ENCODE assay signal across 8 cellular contexts in genomic region chr1:147171399-147172167, GRCh38. TPM values are rescaled to one million over a fixed set of nuclear protein-coding genes. Genes with fewer than 3 reads are reported as not detected.
A peak's percentile ranks its signal among the peaks of the same experiment; 100 is the strongest.
DNase-seq lines count a peak whose midpoint lies in the region; ATAC-seq and TF ChIP-seq lines count a peak whose summit lies in the region.

No MANE protein-coding gene starts in this region.

- no peak for TF ChIP-seq RAD21 in liver (IDR thresholded peaks at IDR 0.05)

- peaks cover 12% of the 10 kb centered on the region for H3K36me3 Mint-ChIP-seq in activated T-cell treated with anti-CD3 and anti-CD28 coated beads, Interleukin-2, amount 50 U/mL, for 4 hours (ENCODE audit: insufficient read depth)
- H3K36me3 Mint-ChIP-seq in MCF 10A (ENCODE audit: insufficient read depth, unreplicated experiment), result peaks cover 25% of the 10 kb centered on the region

- BruUV-seq in MCF 10A (replicated peaks; lab: Mats Ljungman, UMichigan), result no TSS peak

- no peaks in the 10 kb centered on the region for H3K9me3 Mint-ChIP-seq in activated T-cell treated with anti-CD3 and anti-CD28 coated beads, Interleukin-2, amount 50 U/mL, for 4 hours
- H3K9me3 Mint-ChIP-seq in MCF 10A (ENCODE audit: unreplicated experiment), result no peaks in the 10 kb centered on the region

- TF ChIP-seq CTCF in NB4 (IDR thresholded peaks at IDR 0.05; ENCODE audit: low read depth, low read length), result no peak
- TF ChIP-seq CTCF in MCF 10A (IDR thresholded peaks at IDR 0.05; ENCODE audit: unreplicated experiment), result no peak
- no peak for TF ChIP-seq CTCF in liver (IDR thresholded peaks at IDR 0.05; ENCODE audit: low read depth, low read length, missing input control)
- TF ChIP-seq CTCF in testis (IDR thresholded peaks at IDR 0.05), result no peak

- CTCF ChIA-PET in MCF 10A (lab: Yijun Ruan, JAX), result interaction anchor here (0.7 to 8.0 kb wide), 9 partner anchors 10 to 135 kb away, joined by 3 to 131 read pairs (median 6); partner anchors contain the start of genes CHD1L and FMO5

- H3K9me3 ChIP-seq in liver (ENCODE audit: control insufficient read depth in 4 of 4, low read length in 3 of 4) (no peaks in the 10 kb centered on the region), testis (no peaks in the 10 kb centered on the region)

- intact Hi-C loops in MCF 10A (cut with micrococcal nuclease), result loop anchor here (1.0 to 5.0 kb wide), 4 partner anchors 56 to 219 kb away; partner anchors contain the start of gene FMO5
- intact Hi-C loops in testis (cut with DNase I; ENCODE audit: low total_unique reads), result loop anchor here (5.0 kb wide), 2 partner anchors 56 to 71 kb away; partner anchors contain the start of genes CHD1L and FMO5

- peak overlapping the region; percentile 71 to 99 for H3K9ac ChIP-seq in liver (ENCODE audit: low read depth in 1 of 2, low read length in 2 of 2)

- POLR2A ChIA-PET in MCF 10A (lab: Yijun Ruan, JAX), result interaction anchor here (0.8 to 8.4 kb wide), 10 partner anchors 10 to 784 kb away, joined by 3 to 298 read pairs (median 21); partner anchors contain the start of genes CHD1L and FMO5

- no peak for ATAC-seq in activated T-cell treated with anti-CD3 and anti-CD28 coated beads, Interleukin-2, amount 50 U/mL, for 4 hours
- ATAC-seq in left lobe of liver, result no peak

- no peaks in the 10 kb centered on the region for H3K27me3 ChIP-seq in liver (ENCODE audit: control insufficient read depth in 4 of 4, insufficient read depth in 4 of 4, low read length in 3 of 4)
- H3K27me3 ChIP-seq in testis, result no peaks in the 10 kb centered on the region

- H3K27ac ChIP-seq in liver (ENCODE audit: low read depth in 1 of 2, low read length in 2 of 2), result peak overlapping the region; percentile 93
- peak overlapping the region; percentile 96 for H3K27ac ChIP-seq in testis

- H3K4me1 Mint-ChIP-seq in activated T-cell treated with anti-CD3 and anti-CD28 coated beads, Interleukin-2, amount 50 U/mL, for 4 hours (ENCODE audit: low read depth), result peaks cover 32% of the 10 kb centered on the region
- peaks cover 52% of the 10 kb centered on the region for H3K4me1 Mint-ChIP-seq in MCF 10A (ENCODE audit: insufficient read depth, unreplicated experiment)

- H3K27ac Mint-ChIP-seq in MCF 10A (ENCODE audit: low read depth, unreplicated experiment), result peak overlapping the region; percentile 98

- peaks cover 4 to 42% (median 24%) of the 10 kb centered on the region in 4 donors for H3K4me1 ChIP-seq in liver (ENCODE audit: control insufficient read depth in 4 of 4, insufficient read depth in 4 of 4, low read length in 3 of 4)
- H3K4me1 ChIP-seq in testis, result peaks cover 23% of the 10 kb centered on the region

- H3K27me3 Mint-ChIP-seq in activated T-cell treated with anti-CD3 and anti-CD28 coated beads, Interleukin-2, amount 50 U/mL, for 4 hours (ENCODE audit: low read depth), result no peaks in the 10 kb centered on the region
- no peaks in the 10 kb centered on the region for H3K27me3 Mint-ChIP-seq in MCF 10A (ENCODE audit: insufficient read depth, unreplicated experiment)

- DNase-seq in activated T-cell treated with anti-CD3 and anti-CD28 coated beads, Interleukin-2, amount 50 U/mL, for 4 hours, result no peak
- DNase-seq in activated T-cell treated with anti-CD3 and anti-CD28 coated beads for 4 hours (no peak), NB4 (ENCODE audit: low read depth) (peak; percentile 13), MCF 10A (ENCODE audit: unreplicated experiment) (peak; percentile 44), testis (peak; percentile 19), left lobe of liver (ENCODE audit: low spot score) (no peak)
- DNase-seq in stimulated activated CD4-positive, alpha-beta T cell treated with anti-CD3 and anti-CD28 coated beads, Interleukin-4, amount 100 ng/mL, for 24 hours, result no peak

- peak overlapping the region; percentile 97 for H3K4me3 Mint-ChIP-seq in activated T-cell treated with anti-CD3 and anti-CD28 coated beads, Interleukin-2, amount 50 U/mL, for 4 hours
- peak overlapping the region; percentile 95 for H3K4me3 Mint-ChIP-seq in MCF 10A (ENCODE audit: unreplicated experiment)

- TF ChIP-seq POLR2A in NB4 (IDR thresholded peaks at IDR 0.05; ENCODE audit: extremely low read depth, insufficient read length) (no peak), testis (IDR thresholded peaks at IDR 0.05) (no peak)

- peaks cover 0 to 4% (median 2%) of the 10 kb centered on the region in 4 donors for H3K36me3 ChIP-seq in liver (ENCODE audit: control insufficient read depth in 4 of 4, insufficient read depth in 3 of 4, low read depth in 1 of 4, low read length in 3 of 4)
- H3K36me3 ChIP-seq in testis (ENCODE audit: low read depth, missing control alignments), result no peaks in the 10 kb centered on the region

- under 1% methylated on average over 32 of the region's 32 CpGs for WGBS in liver
- 0% methylated on average over 14 to 32 of the region's 32 CpGs for WGBS in testis, 2 donors

- peak overlapping the region; percentile 94 for H3K4me3 ChIP-seq in NB4 (ENCODE audit: low read depth, low read length)
- H3K4me3 ChIP-seq in liver (ENCODE audit: low read depth in 1 of 3, low read length in 3 of 3), result peak overlapping the region; percentile 77 to 95 (median 90)
- peak overlapping the region; percentile 83 to 86 for H3K4me3 ChIP-seq in testis

TF ChIP-seq in liver, 16 proteins besides CTCF, POLR2A, EP300 and RAD21:
- TF ChIP-seq TAF1 (conservative IDR thresholded peaks at IDR 0.05) (no peak), JUND (IDR thresholded peaks at IDR 0.05) (no peak), FOXA1 (IDR thresholded peaks at IDR 0.05) (no peak), GABPA (IDR thresholded peaks at IDR 0.05 in 1 of 2, conservative IDR thresholded peaks at IDR 0.05 in 1 of 2) (no peak), RXRA (IDR thresholded peaks at IDR 0.05) (no peak), HNF4A (conservative IDR thresholded peaks at IDR 0.05) (no peak), REST (IDR thresholded peaks at IDR 0.05) (no peak), ZBTB33 (IDR thresholded peaks at IDR 0.05) (no peak), ATF3 (IDR thresholded peaks at IDR 0.05) (no peak), EGR1 (IDR thresholded peaks at IDR 0.05; ENCODE audit: low read depth in 2 of 2) (no peak), YY1 (IDR thresholded peaks at IDR 0.05) (no peak), SP1 (IDR thresholded peaks at IDR 0.05) (no peak), NR2F2 (IDR thresholded peaks at IDR 0.05) (no peak), FOXA2 (IDR thresholded peaks at IDR 0.05) (no peak), HNF4G (IDR thresholded peaks at IDR 0.05) (no peak)

RNA-seq across cellular contexts. Expression of gene PRKAB2, which starts 0.7 kb away (rescaled TPM):
- 1 to 10 TPM; 3.2 to 6.1 (median 5.8) TPM for total RNA-seq in activated T-cell treated with anti-CD3 and anti-CD28 coated beads, Interleukin-2, amount 50 U/mL, for 4 hours
- total RNA-seq in MCF 10A (2022), result 35.1 and 47.6 TPM in 2 replicates
- 10 to 100 TPM; 14.8 to 24.8 TPM for total RNA-seq in liver
- polyA plus RNA-seq in liver, result 10 to 100 TPM; 13.6 to 13.9 TPM
- total RNA-seq in testis, result 10 to 100 TPM; 14.6 to 20.7 TPM
- 15.5 TPM for polyA plus RNA-seq in testis (ENCODE audit: insufficient read depth, low read depth, low replicate concordance)
- total RNA-seq in left lobe of liver, result 35.3 TPM

RNA-seq across cellular contexts. Expression of gene FMO5, which starts 53.6 kb away (rescaled TPM):
- under 1 TPM in 2 of 3 donors, not detected in 1; 0.20 to 0.22 TPM for total RNA-seq in activated T-cell treated with anti-CD3 and anti-CD28 coated beads, Interleukin-2, amount 50 U/mL, for 4 hours
- total RNA-seq in MCF 10A (2022) (0.72 and 0.86 TPM in 2 replicates), liver (100 to 1,000 TPM in 1 of 2 donors, 10 to 100 TPM in 1; 75.5 to 152 TPM), testis (1 to 10 TPM; 6.4 to 9.8 TPM), left lobe of liver (108 TPM)
- polyA plus RNA-seq in liver (100 to 1,000 TPM in 1 of 2 donors, 10 to 100 TPM in 1; 36.0 to 123 TPM), testis (ENCODE audit: insufficient read depth, low read depth, low replicate concordance) (11.0 TPM)

Comparison
In these comparisons a context has a peak if more than half of its experiments do, and no peak if none do; other contexts are left out.
1. DNase-seq: peak in NB4 (single experiment), MCF 10A (single experiment) and testis (single experiment); none in activated T-cell treated with anti-CD3 and anti-CD28 coated beads, Interleukin-2, amount 50 U/mL, for 4 hours (single experiment), activated T-cell treated with anti-CD3 and anti-CD28 coated beads for 4 hours (single experiment), left lobe of liver (single experiment) and stimulated activated CD4-positive, alpha-beta T cell treated with anti-CD3 and anti-CD28 coated beads, Interleukin-4, amount 100 ng/mL, for 24 hours (single experiment).
2. RNA of gene FMO5, which starts 53.6 kb away (total RNA-seq): 75.5 to 152 TPM in liver and 108 TPM in left lobe of liver (single experiment); 6.4 to 9.8 TPM in testis, 0.72 to 0.86 TPM in MCF 10A and 0.20 to 0.22 TPM in activated T-cell treated with anti-CD3 and anti-CD28 coated beads, Interleukin-2, amount 50 U/mL, for 4 hours; every median in the first group is over 4 times any median in the second.
3. Peak in every context shown above with its lines, with median percentiles within 50 percentile points of each other: H3K4me3 ChIP-seq.